In genomic region chr9:134210511-134210907, GRCh38 we compare ENCODE assay signal across 22 cellular contexts. TPM values are rescaled to one million over a fixed set of nuclear protein-coding genes. Genes with fewer than 3 reads are reported as not detected.
A peak's percentile ranks its signal among the peaks of the same experiment; 100 is the strongest.
DNase-seq lines count a peak whose midpoint lies in the region; ATAC-seq, FAIRE-seq and TF ChIP-seq lines count a peak whose summit lies in the region.
"Had no signal": no experiment of that assay in that cellular context is flagged by ENCODE, and none has a peak within 500 bp of the region (broad histone marks: within the 10 kb centered on the region; RNA-seq: fewer than 3 reads in every experiment).

No MANE protein-coding gene starts in this region.

- H3K79me1 ChIP-seq in IMR-90 (ENCODE audit: low read depth in 1 of 2, low read length in 2 of 2) (no peaks in the 10 kb centered on the region), H1 (ENCODE audit: low read depth, low read length) (no peaks in the 10 kb centered on the region)

- no peaks in the 10 kb centered on the region for H3K79me2 ChIP-seq in H1 (ENCODE audit: control insufficient read depth in 1 of 2, insufficient read depth in 2 of 2, low read length in 2 of 2)
- H3K79me2 ChIP-seq: parathyroid adenoma had no signal

- H3K4me1 Mint-ChIP-seq in progenitor cell of endocrine pancreas (ENCODE audit: low read depth) = peaks cover 11% of the 10 kb centered on the region

- no peak for TF ChIP-seq RAD21 in IMR-90 (IDR thresholded peaks at IDR 0.05; ENCODE audit: low read length)
- TF ChIP-seq RAD21 in H1 (IDR thresholded peaks at IDR 0.05 in 1 of 2, conservative IDR thresholded peaks at IDR 0.05 in 1 of 2; ENCODE audit: low read depth in 2 of 2, low read length in 2 of 2) = no peak

- H2BK5ac ChIP-seq in IMR-90 (ENCODE audit: low read depth, low read length, poor library complexity, severe bottlenecking) (no peak overlapping the region), H1 (ENCODE audit: low read depth, low read length) (no peak overlapping the region)

- TF ChIP-seq CTCF in IMR-90 (conservative IDR thresholded peaks at IDR 0.05; ENCODE audit: low read depth, low read length) (no peak), H1 (IDR thresholded peaks at IDR 0.05; ENCODE audit: control extremely low read depth in 1 of 3, insufficient read depth in 1 of 3, low read depth in 1 of 3, low read length in 3 of 3) (no peak), sigmoid colon (IDR thresholded peaks at IDR 0.05) (no peak), progenitor cell of endocrine pancreas (IDR thresholded peaks at IDR 0.05; ENCODE audit: unreplicated experiment) (no peak)

- H3K56ac ChIP-seq in IMR-90 (ENCODE audit: extremely low read depth, insufficient read depth, low read length) (no peak overlapping the region), H1 (replicated peaks; ENCODE audit: insufficient read length, low read depth, low read length) (no peak overlapping the region)

- TF ChIP-seq EP300 in H1 (IDR thresholded peaks at IDR 0.05; ENCODE audit: borderline replicate concordance in 1 of 2, low read depth in 2 of 2, low read length in 2 of 2) = no peak
- no peak for TF ChIP-seq EP300 in sigmoid colon (IDR thresholded peaks at IDR 0.05)

- H4K91ac ChIP-seq in IMR-90 (ENCODE audit: insufficient read depth, low read depth, low read length) = no peak overlapping the region
- H4K91ac ChIP-seq in H1 (replicated peaks; ENCODE audit: insufficient read length, low read length) = no peak overlapping the region

- H3K9me3 ChIP-seq in IMR-90 (ENCODE audit: control insufficient read depth, insufficient read depth, low read length) = peaks cover 3% of the 10 kb centered on the region; the same call in 1 of the 2 replicates
- no peaks in the 10 kb centered on the region for H3K9me3 ChIP-seq in H1 (ENCODE audit: insufficient read depth in 2 of 2, low read depth in 1 of 2, low read length in 1 of 2)
- peaks cover 0 to 7% (median 0%) of the 10 kb centered on the region in 4 donors for H3K9me3 ChIP-seq in sigmoid colon
- H3K9me3 ChIP-seq: HAP-1 had no signal

- H2BK15ac ChIP-seq in IMR-90 (ENCODE audit: low read depth, low read length) (peak overlapping the region; percentile 80; the same call in 1 of the 3 replicates), H1 (ENCODE audit: low read length) (no peak overlapping the region)

- H3K18ac ChIP-seq in IMR-90 (ENCODE audit: low read depth, low read length) = no peak overlapping the region
- no peak overlapping the region for H3K18ac ChIP-seq in H1 (ENCODE audit: extremely low read depth, low read length)

- H3K23ac ChIP-seq in IMR-90 (ENCODE audit: low read depth, low read length) (no peak overlapping the region), H1 (ENCODE audit: insufficient read length) (no peak overlapping the region)

- H2AFZ ChIP-seq in IMR-90 (replicated peaks; ENCODE audit: low read length, poor library complexity) (no peak overlapping the region), H1 (ENCODE audit: low read length) (no peak overlapping the region)
- H2AFZ ChIP-seq: parathyroid adenoma had no signal

- H3K27me3 ChIP-seq in IMR-90 (ENCODE audit: control insufficient read depth, insufficient read depth, low read length) (peaks cover 2% of the 10 kb centered on the region; the same call in 1 of the 2 replicates), H1 (replicated peaks in 1 of 4; ENCODE audit: control insufficient read depth in 3 of 4, extremely low read depth in 1 of 4, insufficient read depth in 3 of 4, low read length in 3 of 4) (no peaks in the 10 kb centered on the region), layer of hippocampus (ENCODE audit: control insufficient read depth, insufficient read depth, low read length) (no peaks in the 10 kb centered on the region), sigmoid colon (no peaks in the 10 kb centered on the region)
- H3K27me3 ChIP-seq: dorsolateral prefrontal cortex had no signal

- no peak overlapping the region for H3K14ac ChIP-seq in IMR-90 (replicated peaks; ENCODE audit: low read depth, low read length)
- no peak overlapping the region for H3K14ac ChIP-seq in H1 (ENCODE audit: insufficient read length)

- no peak overlapping the region for H3K27ac Mint-ChIP-seq in progenitor cell of endocrine pancreas
- H3K27ac Mint-ChIP-seq: activated naive CD8-positive, alpha-beta T cell; CD4-positive, alpha-beta T cell; T-helper 2 cell treated with Interferon-gamma antibody and Interleukin-4, amounts not matched to agents 5 μg/mL and 100 μg/mL, for 36 hours had no signal

- DNase-seq in IMR-90 (no peak), H1 (ENCODE audit: low read depth in 1 of 2, low spot score in 2 of 2) (no peak), sigmoid colon (peak; percentile 65), progenitor cell of endocrine pancreas (ENCODE audit: low spot score, unreplicated experiment) (no peak), NCI-H187 (lab: John Stamatoyannopoulos, UW) (no peak), HEK293T (ENCODE audit: extremely low spot score) (no peak), HT-29 (ENCODE audit: low spot score) (no peak)
- DNase-seq: activated CD4-positive, CD25-positive, alpha-beta regulatory T cell; CD4-positive, alpha-beta T cell; MM.1S; NCI-H187 treated with DMSO at 0.1 percent for 48 hours had no signal

- 0 out of 2 replicates have a peak overlapping the region, but pooled peaks have one; percentile 27 for H2BK12ac ChIP-seq in H1 (ENCODE audit: low read depth, low read length)

- no peaks in the 10 kb centered on the region for H4K20me1 ChIP-seq in IMR-90 (ENCODE audit: insufficient read depth, low read length)
- H4K20me1 ChIP-seq in H1 (replicated peaks in 1 of 2; ENCODE audit: control insufficient read depth in 1 of 2, insufficient read depth in 2 of 2, low read length in 2 of 2) = no peaks in the 10 kb centered on the region

- no peak overlapping the region for H2AK9ac ChIP-seq in IMR-90 (replicated peaks; ENCODE audit: low read depth, low read length, poor library complexity)

- H3K9ac ChIP-seq in IMR-90 (ENCODE audit: low read depth, low read length) (no peak overlapping the region), H1 (replicated peaks in 1 of 4; ENCODE audit: extremely low read depth in 1 of 4, low read depth in 3 of 4, low read length in 3 of 4) (no peak overlapping the region)
- H3K9ac ChIP-seq: parathyroid adenoma had no signal

- no peak overlapping the region for H3K4ac ChIP-seq in IMR-90 (ENCODE audit: low read depth, low read length)
- no peak overlapping the region for H3K4ac ChIP-seq in H1 (replicated peaks; ENCODE audit: insufficient read length, low read depth, low read length)

- no peaks in the 10 kb centered on the region for H3K27me3 Mint-ChIP-seq in progenitor cell of endocrine pancreas
- H3K27me3 Mint-ChIP-seq: activated naive CD8-positive, alpha-beta T cell; CD4-positive, alpha-beta T cell had no signal

- H3K9me3 Mint-ChIP-seq in progenitor cell of endocrine pancreas (ENCODE audit: low read depth) = no peaks in the 10 kb centered on the region
- H3K9me3 Mint-ChIP-seq: CD4-positive, alpha-beta T cell had no signal

- in situ Hi-C loops in IMR-90 (cut with MboI; ENCODE audit: low sequenced_read_pairs) = no loop called here

- dilution Hi-C loops in IMR-90 (cut with HindIII; ENCODE audit: low sequenced_read_pairs, unreplicated experiment) = no loop called here

- H3K36me3 ChIP-seq in IMR-90 (ENCODE audit: control insufficient read depth, insufficient read depth, low read length) (no peaks in the 10 kb centered on the region), H1 (ENCODE audit: control insufficient read depth in 2 of 4, insufficient read depth in 4 of 4, low read length in 3 of 4) (no peaks in the 10 kb centered on the region), sigmoid colon (no peaks in the 10 kb centered on the region)
- H3K36me3 ChIP-seq: HAP-1 had no signal

- no peak overlapping the region for H3K4me3 Mint-ChIP-seq in progenitor cell of endocrine pancreas (ENCODE audit: low read depth)
- H3K4me3 Mint-ChIP-seq: activated naive CD8-positive, alpha-beta T cell; CD4-positive, alpha-beta T cell; T-helper 2 cell treated with Interferon-gamma antibody and Interleukin-4, amounts not matched to agents 5 μg/mL and 100 μg/mL, for 36 hours had no signal

- H2BK20ac ChIP-seq in IMR-90 (ENCODE audit: low read depth, low read length) = no peak overlapping the region
- H2BK20ac ChIP-seq in H1 (ENCODE audit: low read length) = no peak overlapping the region

- FAIRE-seq in H1 (lab: Jason Lieb, UNC) = no peak

- H3K23me2 ChIP-seq in H1 (ENCODE audit: low read depth, low read length) = 0 out of 2 replicates have a peak, but pooled peaks cover 2% of the 10 kb centered on the region

- no peak overlapping the region for H4K5ac ChIP-seq in IMR-90 (ENCODE audit: low read depth, low read length)
- H4K5ac ChIP-seq in H1 (ENCODE audit: insufficient read length, low read depth, low read length) = no peak overlapping the region

- ATAC-seq in IMR-90 (ENCODE audit: low read depth) = no peak

- H3K9me1 ChIP-seq in IMR-90 (ENCODE audit: insufficient read depth, low read length) = peaks cover 15% of the 10 kb centered on the region; the same call in 1 of the 2 replicates

- intact Hi-C loops in IMR-90 (cut with micrococcal nuclease) = no loop called here
- intact Hi-C loops in sigmoid colon (cut with DNase I) = no loop called here

- H3K4me2 ChIP-seq in IMR-90 (ENCODE audit: low read depth, low read length) (no peak overlapping the region), H1 (ENCODE audit: insufficient read depth in 1 of 2, low read depth in 2 of 2, low read length in 2 of 2) (no peak overlapping the region)

- BruUV-seq in IMR-90 (replicated peaks; lab: Mats Ljungman, UMichigan) = no TSS peak

- H3K4me3 ChIP-seq in IMR-90 (ENCODE audit: insufficient read depth, low read depth, low read length) = no peak overlapping the region
- H3K4me3 ChIP-seq in H1 (ENCODE audit: extremely low read depth in 1 of 4, insufficient read depth in 2 of 4, low read depth in 3 of 4, low read length in 4 of 4) = no peak overlapping the region
- no peak overlapping the region for H3K4me3 ChIP-seq in sigmoid colon
- H3K4me3 ChIP-seq: dorsolateral prefrontal cortex, HAP-1, lung had no signal

- peaks cover 23% of the 10 kb centered on the region for H3K4me1 ChIP-seq in IMR-90 (ENCODE audit: control insufficient read depth, insufficient read depth, low read length)
- no peaks in the 10 kb centered on the region; a peak in 2 of 7 replicates for H3K4me1 ChIP-seq in H1 (replicated peaks in 1 of 4; ENCODE audit: control insufficient read depth in 3 of 4, insufficient read depth in 4 of 4, low read length in 3 of 4)
- H3K4me1 ChIP-seq in sigmoid colon = peaks cover 0 to 22% (median 20%) of the 10 kb centered on the region in 4 donors
- H3K4me1 ChIP-seq: HAP-1 had no signal

- H3K36me3 Mint-ChIP-seq in progenitor cell of endocrine pancreas (ENCODE audit: insufficient read depth) = no peaks in the 10 kb centered on the region

- 89% methylated on average over 10 of the region's 13 CpGs; no CpG with 5 or more reads in 1 of the 2 experiments for WGBS in IMR-90 (ENCODE audit: extremely low coverage in 2 of 2, insufficient read length in 1 of 2), 2 experiments
- 95% methylated on average over 13 of the region's 13 CpGs; no CpG with 5 or more reads in 1 of the 2 experiments for WGBS in H1 (ENCODE audit: extremely low coverage in 1 of 2, insufficient coverage in 1 of 2, insufficient read length in 1 of 2, insufficient replicate concordance in 2 of 2, low coverage in 1 of 2, low lambda C conversion rate in 2 of 2, missing lambda C conversion rate in 1 of 2), 2 experiments
- 88 to 94% methylated on average over 13 of the region's 13 CpGs for WGBS in sigmoid colon, 2 donors

- H3K27ac ChIP-seq in IMR-90 (ENCODE audit: insufficient read depth, low read length) (no peak overlapping the region), H1 (ENCODE audit: low read depth, low read length) (no peak overlapping the region), layer of hippocampus (ENCODE audit: low read depth, low read length) (peak overlapping the region; percentile 57), sigmoid colon (peak overlapping the region in 3 of 4 donors; percentile 50 to 70 (median 56))
- H3K27ac ChIP-seq: epithelial cell of prostate, HL-60, parathyroid adenoma had no signal

- H2BK120ac ChIP-seq in IMR-90 (ENCODE audit: low read depth, low read length) = no peak overlapping the region
- H2BK120ac ChIP-seq in H1 (replicated peaks; ENCODE audit: low read depth, low read length) = no peak overlapping the region

- H2AK5ac ChIP-seq in IMR-90 (ENCODE audit: low read depth, low read length) (peak overlapping the region; percentile 51; the same call in 1 of the 2 replicates), H1 (ENCODE audit: low read depth, low read length) (no peak overlapping the region)

- H4K8ac ChIP-seq in IMR-90 (ENCODE audit: low read depth in 2 of 2, low read length in 2 of 2) = no peak overlapping the region
- no peak overlapping the region; the same call in 1 of the 2 replicates for H4K8ac ChIP-seq in H1 (ENCODE audit: extremely low read depth, insufficient read depth, low read length)

- POLR2A ChIA-PET in IMR-90 (lab: Charles Lee; ENCODE audit: unreplicated experiment) = no interaction called here
- POLR2A ChIA-PET in H1 (lab: Charles Lee; ENCODE audit: partially characterized antibody) = no interaction called here
- POLR2A ChIA-PET in HEK293T (lab: Yijun Ruan, JAX) = no interaction called here

- no peak for TF ChIP-seq POLR2A in IMR-90 (IDR thresholded peaks at IDR 0.05; ENCODE audit: low read depth, low read length)
- no peak for TF ChIP-seq POLR2A in H1 (IDR thresholded peaks at IDR 0.05; ENCODE audit: control extremely low read depth in 1 of 2, low read depth in 2 of 2, low read length in 2 of 2)
- TF ChIP-seq POLR2A in sigmoid colon (IDR thresholded peaks at IDR 0.05) = no peak

- CTCF ChIA-PET in IMR-90 (lab: Yijun Ruan, JAX) = no interaction called here
- CTCF ChIA-PET in H1 (lab: Charles Lee; ENCODE audit: partially characterized antibody) = interaction anchor here (1.1 to 2.3 kb wide), 3 partner anchors 25 to 65 kb away, joined by 3 to 5 read pairs (median 5); no protein-coding TSS in a partner anchor
- CTCF ChIA-PET in HEK293T (lab: Yijun Ruan, JAX) = interaction anchor here (0.7 kb wide), 1 partner anchor 232 kb away, joined by 3 read pairs; no protein-coding TSS in a partner anchor

RNA-seq across cellular contexts. Expression of gene RNU6ATAC, which starts 46.1 kb away (rescaled TPM):
- total RNA-seq in IMR-90 (2012; rRNA removed) = under 0.01 TPM in 1 of 2 replicates, not detected in the other
- polyA plus RNA-seq in IMR-90 (2012; rRNA removed) = not detected in 2 replicates
- not detected in 2 replicates for polyA plus RNA-seq in IMR-90 (2012; cell fraction: cytosol; rRNA removed)
- polyA plus RNA-seq in IMR-90 (2012; cell fraction: nucleus; rRNA removed; ENCODE audit: low replicate concordance) = not detected in 2 replicates
- total RNA-seq in H1 (2021; fragmentation: NEBNext Ultra II Directional; extraction: Animal tissue kit (Norgen Biotek cat#: 25700)) = 159 and 179 TPM in 2 replicates
- polyA plus RNA-seq in H1 (2011; rRNA removed) = not detected in 2 replicates
- polyA plus RNA-seq in H1 (2011; cell fraction: cytosol; rRNA removed) = not detected
- polyA plus RNA-seq in H1 (2011; cell fraction: nucleus; rRNA removed) = not detected
- not detected in 4 replicates for polyA plus RNA-seq in H1 (2012, experiment 1 of 2)
- polyA plus RNA-seq in H1 (2012, experiment 2 of 2) = not detected
- not detected for polyA plus RNA-seq in H1 (2013, experiment 1 of 2)
- not detected for polyA plus RNA-seq in H1 (2013, experiment 2 of 2)
- polyA minus RNA-seq in H1 (2011; rRNA and poly(A)+ RNA removed) = under 0.01 TPM in 2 replicates
- 3,004 TPM for polyA minus RNA-seq in H1 (2011; cell fraction: cytosol; rRNA and poly(A)+ RNA removed)
- under 0.01 TPM for polyA minus RNA-seq in H1 (2011; cell fraction: nucleus; rRNA and poly(A)+ RNA removed)
- not detected for total RNA-seq in sigmoid colon
- not detected for polyA plus RNA-seq in sigmoid colon
- 107 and 116 TPM in 2 replicates for total RNA-seq in progenitor cell of endocrine pancreas
- not detected in 2 replicates for total RNA-seq in HT-29 (2014; rRNA removed; shearing (Covaris generic))
- total RNA-seq: glomerular endothelial cell had no signal
- polyA plus RNA-seq: lung, thymus had no signal

Comparison
In these comparisons a context has a peak if more than half of its experiments do, and no peak if none do; other contexts are left out.
1. H3K27ac ChIP-seq: peak in layer of hippocampus (single experiment) and sigmoid colon (3 of 4); none in IMR-90 (single experiment) and H1 (single experiment).
2. RNA of gene RNU6ATAC, which starts 46.1 kb away (total RNA-seq): 159 to 179 TPM in H1 and 107 to 116 TPM in progenitor cell of endocrine pancreas; under 0.01 TPM in IMR-90, not detected in sigmoid colon and not detected in HT-29; every median in the first group is over 100 times any median in the second.